ENCODE assay signal across 11 cellular contexts in the genomic region with DNA sequence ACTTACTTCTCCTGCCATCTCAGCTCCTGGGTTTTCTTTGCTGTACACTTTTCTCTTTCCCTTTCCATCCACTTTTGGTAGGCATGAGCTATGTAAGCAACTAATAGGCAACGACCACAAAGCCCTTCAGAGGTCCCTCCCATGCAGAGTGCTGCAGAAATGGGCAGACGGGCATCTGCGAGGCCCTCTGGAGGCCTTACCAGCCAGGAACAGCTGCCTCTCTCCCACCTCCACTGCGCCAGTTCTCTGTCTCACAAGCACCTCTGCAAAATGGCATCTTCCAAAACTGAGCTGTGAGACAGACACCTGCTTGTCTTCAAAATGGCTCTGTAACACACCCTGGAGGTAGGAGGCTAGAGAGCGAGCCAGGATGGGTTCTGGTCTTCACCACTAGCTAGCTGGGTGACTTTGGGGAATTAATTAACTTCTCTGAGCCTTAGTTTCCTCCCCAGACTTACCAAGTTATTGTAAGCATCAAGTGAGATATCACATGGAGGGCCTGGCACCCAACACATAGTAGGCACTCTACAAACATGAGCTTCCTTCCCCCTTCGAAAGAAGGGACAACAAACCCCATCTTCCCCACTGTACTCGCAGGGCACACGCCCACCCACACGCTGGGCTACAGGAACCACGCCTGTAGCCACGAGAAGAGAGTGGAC.
A peak's percentile ranks its signal among the peaks of the same experiment; 100 is the strongest.
DNase-seq lines count a peak whose midpoint lies in the region; ATAC-seq and TF ChIP-seq lines count a peak whose summit lies in the region.
"Had no signal": no experiment of that assay in that cellular context is flagged by ENCODE, and none has a peak within 500 bp of the region (broad histone marks: within the 10 kb centered on the region; RNA-seq: fewer than 3 reads in every experiment).

No MANE protein-coding gene starts in this region.

- H3K36me3 Mint-ChIP-seq in GM23338 (ENCODE audit: low read depth): no peaks in the 10 kb centered on the region; the same call in 2 of the 3 replicates

- TF ChIP-seq CTCF in GM23338 (conservative IDR thresholded peaks at IDR 0.05; ENCODE audit: low read depth in 2 of 2): peak; percentile 26 to 52; a peak in 2 of 4 replicates
- TF ChIP-seq CTCF in OCI-LY3 (IDR thresholded peaks at IDR 0.05; ENCODE audit: low read depth, low read length): peak; percentile 37
- no peak for TF ChIP-seq CTCF in MM.1S (IDR thresholded peaks at IDR 0.05; ENCODE audit: low read length)

- H3K4me1 ChIP-seq in GM23338 (ENCODE audit: insufficient read depth) (peaks cover 35% of the 10 kb centered on the region), OCI-LY3 (ENCODE audit: low read length) (peaks cover 54% of the 10 kb centered on the region), MM.1S (ENCODE audit: low read length) (no peaks in the 10 kb centered on the region)

- H3K9me2 ChIP-seq in GM23338 (ENCODE audit: insufficient read depth): no peaks in the 10 kb centered on the region
- no peaks in the 10 kb centered on the region for H3K9me2 ChIP-seq in MM.1S (replicated peaks; ENCODE audit: insufficient read depth, low read length)

- H3F3A ChIP-seq in GM23338 (replicated peaks; ENCODE audit: low read depth) (no peaks in the 10 kb centered on the region), MM.1S (ENCODE audit: insufficient read depth, low read length) (no peaks in the 10 kb centered on the region)

- no peak overlapping the region for H3K9ac ChIP-seq in OCI-LY3 (ENCODE audit: low read length)
- H3K9ac ChIP-seq in MM.1S (ENCODE audit: low read length): no peak overlapping the region

- no peak overlapping the region for H3K4me2 ChIP-seq in GM23338
- H3K4me2 ChIP-seq in OCI-LY3 (ENCODE audit: low read length): no peak overlapping the region
- no peak overlapping the region for H3K4me2 ChIP-seq in MM.1S (ENCODE audit: low read depth, low read length)

- peak overlapping the region; percentile 11; the same call in 1 of the 2 replicates for H3K27ac Mint-ChIP-seq in GM23338
- H3K27ac Mint-ChIP-seq: activated B cell treated with CpG ODN at 0.5 μM for 24 hours had no signal

- H4K20me1 ChIP-seq in GM23338 (replicated peaks; ENCODE audit: insufficient read depth): no peaks in the 10 kb centered on the region
- peaks cover 74% of the 10 kb centered on the region for H4K20me1 ChIP-seq in OCI-LY3 (ENCODE audit: insufficient read depth, low read length)
- no peaks in the 10 kb centered on the region for H4K20me1 ChIP-seq in MM.1S (ENCODE audit: insufficient read depth, low read length)

- H3K4me3 ChIP-seq in GM23338: no peak overlapping the region
- no peak overlapping the region for H3K4me3 ChIP-seq in OCI-LY3 (ENCODE audit: low read length)
- no peak overlapping the region for H3K4me3 ChIP-seq in MM.1S (ENCODE audit: low read length)
- H3K4me3 ChIP-seq: right atrium auricular region had no signal

- TF ChIP-seq POLR2A in erythroblast (IDR thresholded peaks at IDR 0.05; ENCODE audit: low read length): no peak

- H3K27me3 Mint-ChIP-seq in GM23338 (ENCODE audit: insufficient read depth, low read depth, poor library complexity): peaks cover 9% of the 10 kb centered on the region
- H3K27me3 Mint-ChIP-seq: activated B cell treated with CpG ODN at 0.5 μM for 24 hours; central memory CD8-positive, alpha-beta T cell had no signal

- H2AFZ ChIP-seq in GM23338: no peak overlapping the region
- H2AFZ ChIP-seq in OCI-LY3 (ENCODE audit: low read depth, low read length): no peak overlapping the region
- no peak overlapping the region for H2AFZ ChIP-seq in MM.1S (ENCODE audit: low read length)

- no peak overlapping the region for H3K4me3 Mint-ChIP-seq in GM23338
- H3K4me3 Mint-ChIP-seq: activated B cell treated with CpG ODN at 0.5 μM for 24 hours; central memory CD8-positive, alpha-beta T cell had no signal

- no peaks in the 10 kb centered on the region for H3K27me3 ChIP-seq in GM23338 (ENCODE audit: insufficient read depth)
- H3K27me3 ChIP-seq in OCI-LY3 (ENCODE audit: low read depth, low read length): no peaks in the 10 kb centered on the region
- H3K27me3 ChIP-seq in MM.1S (replicated peaks; ENCODE audit: insufficient read depth, low read length): no peaks in the 10 kb centered on the region
- H3K27me3 ChIP-seq: right atrium auricular region had no signal

- H3K9me3 ChIP-seq in OCI-LY3 (ENCODE audit: insufficient read depth, low read length) (no peaks in the 10 kb centered on the region), MM.1S (replicated peaks; ENCODE audit: insufficient read depth, low read length) (no peaks in the 10 kb centered on the region)
- H3K9me3 ChIP-seq: right atrium auricular region had no signal

- no peak overlapping the region for H3K27ac ChIP-seq in GM23338 (ENCODE audit: low read depth)
- no peak overlapping the region for H3K27ac ChIP-seq in OCI-LY3 (ENCODE audit: low read length)
- H3K27ac ChIP-seq in MM.1S (ENCODE audit: low read length): no peak overlapping the region
- H3K27ac ChIP-seq: right atrium auricular region had no signal

- peaks cover 10% of the 10 kb centered on the region; the same call in 1 of the 2 replicates for H3K79me2 ChIP-seq in GM23338 (replicated peaks; ENCODE audit: insufficient read depth)
- peaks cover 79% of the 10 kb centered on the region for H3K79me2 ChIP-seq in OCI-LY3 (ENCODE audit: low read length)
- no peaks in the 10 kb centered on the region for H3K79me2 ChIP-seq in MM.1S (ENCODE audit: low read length)

- H3K9me3 Mint-ChIP-seq in GM23338: no peaks in the 10 kb centered on the region
- H3K9me3 Mint-ChIP-seq: activated B cell treated with CpG ODN at 0.5 μM for 24 hours; central memory CD8-positive, alpha-beta T cell had no signal

- ATAC-seq in GM23338: peak; percentile 19

- peaks cover 57% of the 10 kb centered on the region for H3K4me1 Mint-ChIP-seq in GM23338

- no peaks in the 10 kb centered on the region for H3K36me3 ChIP-seq in GM23338 (ENCODE audit: insufficient read depth)
- H3K36me3 ChIP-seq in OCI-LY3 (replicated peaks; ENCODE audit: low read depth, low read length): peaks cover 4% of the 10 kb centered on the region
- H3K36me3 ChIP-seq in MM.1S (replicated peaks; ENCODE audit: insufficient read depth, low read length): no peaks in the 10 kb centered on the region
- H3K36me3 ChIP-seq: right atrium auricular region had no signal

- DNase-seq in DMS53 (lab: John Stamatoyannopoulos, UW) (peak; percentile 77), GM23338 (ENCODE audit: low spot score) (no peak), erythroblast (lab: John Stamatoyannopoulos, UW) (peak; percentile 16 to 23), T-helper 1 cell (no peak), MM.1S (no peak), retina (no peak)
- DNase-seq: activated B cell treated with CpG ODN at 0.5 μM for 24 hours; activated effector memory CD4-positive, alpha-beta T cell treated with Interleukin-2 at 50 U/mL for 16 hours had no signal

TF ChIP-seq in GM23338, 12 proteins besides CTCF, POLR2A, EP300 and RAD21 (continues in another document):
- TF ChIP-seq, protein P1, sequence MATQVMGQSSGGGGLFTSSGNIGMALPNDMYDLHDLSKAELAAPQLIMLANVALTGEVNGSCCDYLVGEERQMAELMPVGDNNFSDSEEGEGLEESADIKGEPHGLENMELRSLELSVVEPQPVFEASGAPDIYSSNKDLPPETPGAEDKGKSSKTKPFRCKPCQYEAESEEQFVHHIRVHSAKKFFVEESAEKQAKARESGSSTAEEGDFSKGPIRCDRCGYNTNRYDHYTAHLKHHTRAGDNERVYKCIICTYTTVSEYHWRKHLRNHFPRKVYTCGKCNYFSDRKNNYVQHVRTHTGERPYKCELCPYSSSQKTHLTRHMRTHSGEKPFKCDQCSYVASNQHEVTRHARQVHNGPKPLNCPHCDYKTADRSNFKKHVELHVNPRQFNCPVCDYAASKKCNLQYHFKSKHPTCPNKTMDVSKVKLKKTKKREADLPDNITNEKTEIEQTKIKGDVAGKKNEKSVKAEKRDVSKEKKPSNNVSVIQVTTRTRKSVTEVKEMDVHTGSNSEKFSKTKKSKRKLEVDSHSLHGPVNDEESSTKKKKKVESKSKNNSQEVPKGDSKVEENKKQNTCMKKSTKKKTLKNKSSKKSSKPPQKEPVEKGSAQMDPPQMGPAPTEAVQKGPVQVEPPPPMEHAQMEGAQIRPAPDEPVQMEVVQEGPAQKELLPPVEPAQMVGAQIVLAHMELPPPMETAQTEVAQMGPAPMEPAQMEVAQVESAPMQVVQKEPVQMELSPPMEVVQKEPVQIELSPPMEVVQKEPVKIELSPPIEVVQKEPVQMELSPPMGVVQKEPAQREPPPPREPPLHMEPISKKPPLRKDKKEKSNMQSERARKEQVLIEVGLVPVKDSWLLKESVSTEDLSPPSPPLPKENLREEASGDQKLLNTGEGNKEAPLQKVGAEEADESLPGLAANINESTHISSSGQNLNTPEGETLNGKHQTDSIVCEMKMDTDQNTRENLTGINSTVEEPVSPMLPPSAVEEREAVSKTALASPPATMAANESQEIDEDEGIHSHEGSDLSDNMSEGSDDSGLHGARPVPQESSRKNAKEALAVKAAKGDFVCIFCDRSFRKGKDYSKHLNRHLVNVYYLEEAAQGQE (IDR thresholded peaks at IDR 0.05; ENCODE audit: unreplicated experiment): no peak
- no peak for TF ChIP-seq EZH2phosphoT487 (IDR thresholded peaks at IDR 0.05; ENCODE audit: unreplicated experiment)
- TF ChIP-seq NANOG (IDR thresholded peaks at IDR 0.05; ENCODE audit: borderline replicate concordance): no peak
- TF ChIP-seq STAT1 (IDR thresholded peaks at IDR 0.05; ENCODE audit: unreplicated experiment): no peak
- TF ChIP-seq POLR2AphosphoS5 (IDR thresholded peaks at IDR 0.05; ENCODE audit: low read depth): no peak
- TF ChIP-seq ZNF331 (CRISPR knock-in tag; IDR thresholded peaks at IDR 0.05; ENCODE audit: low read depth): no peak
- TF ChIP-seq EZH2 (IDR thresholded peaks at IDR 0.05; ENCODE audit: low read depth, unreplicated experiment): no peak
- TF ChIP-seq CREB1 (CRISPR knock-in tag; IDR thresholded peaks at IDR 0.05; ENCODE audit: low read depth): no peak
- TF ChIP-seq JUNB (IDR thresholded peaks at IDR 0.05; ENCODE audit: unreplicated experiment): no peak

Comparison
In these comparisons a context has a peak if more than half of its experiments do, and no peak if none do; other contexts are left out.
1. DNase-seq: peak in DMS53 (single experiment) and erythroblast (2 of 2); none in GM23338 (single experiment), T-helper 1 cell (0 of 5), MM.1S (single experiment) and retina (single experiment).